9 cellular contexts compared by ENCODE assay signal in the genomic region with DNA sequence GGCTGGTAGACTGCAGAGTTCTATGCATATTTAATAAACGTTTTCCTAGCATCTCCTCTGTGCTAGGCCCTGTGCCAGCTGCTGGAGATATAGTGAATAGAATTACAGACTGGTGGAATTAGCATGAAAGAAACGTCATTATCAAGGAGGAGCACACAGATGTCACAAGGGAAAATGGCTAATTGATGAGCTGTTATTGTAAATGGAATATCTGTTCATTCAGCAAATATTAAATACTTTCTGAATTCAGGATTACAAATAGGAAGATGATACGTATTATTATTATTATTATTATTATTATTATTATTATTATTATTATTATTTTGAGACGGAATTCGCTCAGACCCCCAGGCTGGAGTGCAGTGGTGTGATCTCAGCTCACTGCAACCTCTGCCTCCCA. TPM values are rescaled to one million over a fixed set of nuclear protein-coding genes. Genes with fewer than 3 reads are reported as not detected.
A peak's percentile ranks its signal among the peaks of the same experiment; 100 is the strongest.
DNase-seq lines count a peak whose midpoint lies in the region; ATAC-seq and TF ChIP-seq lines count a peak whose summit lies in the region.
"Had no signal": no experiment of that assay in that cellular context is flagged by ENCODE, and none has a peak within 500 bp of the region (broad histone marks: within the 10 kb centered on the region; RNA-seq: fewer than 3 reads in every experiment).

No MANE protein-coding gene starts in this region.

- intact Hi-C loops in activated CD8-positive, alpha-beta T cell treated with anti-CD3 and anti-CD28 coated beads for 36 hours (cut with micrococcal nuclease) = no loop called here

- peaks cover 3% of the 10 kb centered on the region for H3K4me1 ChIP-seq in iPS-15b (ENCODE audit: control insufficient read depth, insufficient read depth, low read length)

- CTCF ChIA-PET in activated CD8-positive, alpha-beta T cell treated with anti-CD3 and anti-CD28 coated beads for 36 hours (lab: Charles Lee) = interaction anchor here (0.6 to 2.9 kb wide), 10 partner anchors 9 to 645 kb away, joined by 3 to 10 read pairs (median 3); partner anchors contain the start of gene SCAND1

- no peaks in the 10 kb centered on the region for H3K27me3 ChIP-seq in iPS-15b (ENCODE audit: control insufficient read depth, insufficient read depth, low read length)

- H3K4me3 Mint-ChIP-seq in T-helper 1 cell treated with Interleukin-12 subunit alpha and Interleukin-12 subunit beta and Interleukin-4 antibody, amounts not matched to agents 30 μg/mL and 1 μg/mL, for 36 hours = peak overlapping the region; percentile 87
- H3K4me3 Mint-ChIP-seq in activated CD8-positive, alpha-beta T cell treated with anti-CD3 and anti-CD28 coated beads for 36 hours = peak overlapping the region; percentile 74
- peak overlapping the region; percentile 94 to 99 for H3K4me3 Mint-ChIP-seq in stimulated activated naive B cell treated with anti-CD40 and anti-IgM and Interleukin-4, amounts not matched to agents 10 μg/mL and 1 μg/mL and 100 μg/mL, for 72 hours

- H3K27me3 Mint-ChIP-seq in T-helper 1 cell treated with Interleukin-12 subunit alpha and Interleukin-12 subunit beta and Interleukin-4 antibody, amounts not matched to agents 30 μg/mL and 1 μg/mL, for 36 hours (ENCODE audit: low read depth) = no peaks in the 10 kb centered on the region
- no peaks in the 10 kb centered on the region for H3K27me3 Mint-ChIP-seq in activated CD8-positive, alpha-beta T cell treated with anti-CD3 and anti-CD28 coated beads for 36 hours
- H3K27me3 Mint-ChIP-seq in stimulated activated naive B cell treated with anti-CD40 and anti-IgM and Interleukin-4, amounts not matched to agents 10 μg/mL and 1 μg/mL and 100 μg/mL, for 72 hours = peaks cover 6 to 9% of the 10 kb centered on the region in 2 donors

- peaks cover 14% of the 10 kb centered on the region for H3K36me3 Mint-ChIP-seq in T-helper 1 cell treated with Interleukin-12 subunit alpha and Interleukin-12 subunit beta and Interleukin-4 antibody, amounts not matched to agents 30 μg/mL and 1 μg/mL, for 36 hours (ENCODE audit: low read depth)
- H3K36me3 Mint-ChIP-seq in activated CD8-positive, alpha-beta T cell treated with anti-CD3 and anti-CD28 coated beads for 36 hours (ENCODE audit: low read depth) = peaks cover 22% of the 10 kb centered on the region
- H3K36me3 Mint-ChIP-seq in stimulated activated naive B cell treated with anti-CD40 and anti-IgM and Interleukin-4, amounts not matched to agents 10 μg/mL and 1 μg/mL and 100 μg/mL, for 72 hours = peaks cover 10 to 12% of the 10 kb centered on the region in 2 donors

- no peak for TF ChIP-seq CTCF in activated CD8-positive, alpha-beta T cell treated with anti-CD3 and anti-CD28 coated beads for 36 hours (IDR thresholded peaks at IDR 0.05)

- no peak for DNase-seq in T-helper 1 cell
- no peak for DNase-seq in activated CD8-positive, alpha-beta T cell treated with anti-CD3 and anti-CD28 coated beads for 36 hours
- DNase-seq in stimulated activated naive B cell treated with anti-CD40 and anti-IgM and Interleukin-4, amounts not matched to agents 10 μg/mL and 1 μg/mL and 100 μg/mL, for 72 hours = no peak
- no peak for DNase-seq in Ammon's horn (ENCODE audit: low spot score)
- DNase-seq in inferior parietal cortex (ENCODE audit: extremely low spot score) = no peak
- DNase-seq: AML-193 had no signal

- no peaks in the 10 kb centered on the region for H3K9me3 ChIP-seq in iPS-15b (ENCODE audit: control insufficient read depth, insufficient read depth, low read length)

- peak overlapping the region; percentile 92 for H3K27ac Mint-ChIP-seq in T-helper 1 cell treated with Interleukin-12 subunit alpha and Interleukin-12 subunit beta and Interleukin-4 antibody, amounts not matched to agents 30 μg/mL and 1 μg/mL, for 36 hours
- peak overlapping the region; percentile 92 for H3K27ac Mint-ChIP-seq in activated CD8-positive, alpha-beta T cell treated with anti-CD3 and anti-CD28 coated beads for 36 hours
- H3K27ac Mint-ChIP-seq in stimulated activated naive B cell treated with anti-CD40 and anti-IgM and Interleukin-4, amounts not matched to agents 10 μg/mL and 1 μg/mL and 100 μg/mL, for 72 hours = peak overlapping the region; percentile 99

- H3K9ac ChIP-seq in iPS-15b (ENCODE audit: low read depth, low read length) = peak overlapping the region; percentile 93

- POLR2A ChIA-PET in activated CD8-positive, alpha-beta T cell treated with anti-CD3 and anti-CD28 coated beads for 36 hours (lab: Charles Lee) = interaction anchor here (0.9 to 2.3 kb wide), 2 partner anchors 9 to 11 kb away, joined by 6 to 7 read pairs; no protein-coding TSS in a partner anchor

- ATAC-seq in activated CD8-positive, alpha-beta T cell treated with anti-CD3 and anti-CD28 coated beads for 36 hours = no peak
- no peak for ATAC-seq in stimulated activated naive B cell treated with anti-CD40 and anti-IgM and Interleukin-4, amounts not matched to agents 10 μg/mL and 1 μg/mL and 100 μg/mL, for 72 hours (replicated peaks)
- no peak for ATAC-seq in HG02588 (IDR thresholded peaks at IDR 0.05; ENCODE audit: unreplicated experiment)

- H3K9me3 Mint-ChIP-seq in T-helper 1 cell treated with Interleukin-12 subunit alpha and Interleukin-12 subunit beta and Interleukin-4 antibody, amounts not matched to agents 30 μg/mL and 1 μg/mL, for 36 hours = no peaks in the 10 kb centered on the region
- no peaks in the 10 kb centered on the region for H3K9me3 Mint-ChIP-seq in activated CD8-positive, alpha-beta T cell treated with anti-CD3 and anti-CD28 coated beads for 36 hours
- H3K9me3 Mint-ChIP-seq in stimulated activated naive B cell treated with anti-CD40 and anti-IgM and Interleukin-4, amounts not matched to agents 10 μg/mL and 1 μg/mL and 100 μg/mL, for 72 hours = no peaks in the 10 kb centered on the region

- H3K4me3 ChIP-seq in iPS-15b (ENCODE audit: low read depth, low read length) = peak overlapping the region; percentile 94

- peaks cover 16% of the 10 kb centered on the region for H3K4me1 Mint-ChIP-seq in T-helper 1 cell treated with Interleukin-12 subunit alpha and Interleukin-12 subunit beta and Interleukin-4 antibody, amounts not matched to agents 30 μg/mL and 1 μg/mL, for 36 hours (ENCODE audit: low read depth)
- H3K4me1 Mint-ChIP-seq in activated CD8-positive, alpha-beta T cell treated with anti-CD3 and anti-CD28 coated beads for 36 hours (ENCODE audit: low read depth) = peaks cover 44% of the 10 kb centered on the region
- H3K4me1 Mint-ChIP-seq in stimulated activated naive B cell treated with anti-CD40 and anti-IgM and Interleukin-4, amounts not matched to agents 10 μg/mL and 1 μg/mL and 100 μg/mL, for 72 hours = peaks cover 16 to 25% of the 10 kb centered on the region in 2 donors

- peaks cover 16% of the 10 kb centered on the region for H3K36me3 ChIP-seq in iPS-15b (ENCODE audit: control insufficient read depth, insufficient read depth, low read length)

RNA-seq across cellular contexts. Expression of gene AAR2, which starts 1.2 kb away (rescaled TPM):
- 10 to 100 TPM; 18.8 to 19.7 TPM for total RNA-seq in activated CD8-positive, alpha-beta T cell treated with anti-CD3 and anti-CD28 coated beads for 36 hours
